Comparison of ENCODE assay signal across 13 cellular contexts in genomic region chr20:59035381-59035780, GRCh38. TPM values are rescaled to one million over a fixed set of nuclear protein-coding genes. Genes with fewer than 3 reads are reported as not detected.
"Had no signal": no experiment of that assay in that cellular context is flagged by ENCODE, and none has a peak within 500 bp of the region (broad histone marks: within the 10 kb centered on the region; RNA-seq: fewer than 3 reads in every experiment).

No MANE protein-coding gene starts in this region.

- ATAC-seq: right cardiac atrium had no signal

- H3K9me3 ChIP-seq: esophagus muscularis mucosa, neutrophil, transverse colon had no signal

- H3K27me3 ChIP-seq: brain microvascular endothelial cell, dorsolateral prefrontal cortex, esophagus muscularis mucosa, neutrophil, transverse colon had no signal

- H3K4me3 ChIP-seq: dorsolateral prefrontal cortex, esophagus muscularis mucosa, smooth muscle cell, transverse colon had no signal

- H3K27ac ChIP-seq: brain microvascular endothelial cell, esophagus muscularis mucosa, neutrophil, transverse colon had no signal

- DNase-seq: activated CD4-positive, alpha-beta T cell treated with anti-CD3 and anti-CD28 coated beads for 1 hour; activated T-cell treated with anti-CD3 and anti-CD28 coated beads, Interleukin-2, amount 50 U/mL, for 1 hour; brain microvascular endothelial cell; dorsolateral prefrontal cortex; glutamatergic neuron; right cardiac atrium; SHP77 treated with DMSO at 0.1 percent for 48 hours; substantia nigra; transverse colon had no signal

RNA-seq across cellular contexts. Expression of gene TUBB1, which starts 16.2 kb away (rescaled TPM):
- total RNA-seq: fibroblast of villous mesenchyme, transverse colon had no signal
